Comparison of ENCODE assay signal across 18 cellular contexts in the genomic region with DNA sequence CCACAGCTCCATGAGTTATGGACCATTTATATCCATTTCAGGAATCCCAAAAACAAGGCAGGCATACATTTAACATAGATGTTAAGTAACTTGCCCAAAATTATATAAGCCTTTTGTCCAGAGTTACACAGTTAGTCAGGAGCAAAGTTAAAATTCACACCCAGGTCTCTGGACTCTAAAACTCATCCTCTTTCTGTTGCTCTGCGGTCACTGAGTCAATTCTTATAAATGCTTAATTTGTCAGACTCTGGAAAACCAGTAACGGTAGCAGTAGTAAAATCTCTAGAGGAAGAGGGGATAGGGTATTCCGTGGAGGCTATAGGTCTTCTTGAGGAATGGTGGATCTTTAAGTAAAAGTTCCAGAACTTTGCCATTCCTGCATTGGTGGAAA.
DNase-seq lines count a peak whose midpoint lies in the region; ATAC-seq, FAIRE-seq and TF ChIP-seq lines count a peak whose summit lies in the region.
"Had no signal": no experiment of that assay in that cellular context is flagged by ENCODE, and none has a peak within 500 bp of the region (broad histone marks: within the 10 kb centered on the region; RNA-seq: fewer than 3 reads in every experiment).

No MANE protein-coding gene starts in this region.

- H3K36me3 ChIP-seq in SK-N-SH (replicated peaks in 1 of 2; ENCODE audit: control insufficient read depth in 1 of 2, insufficient read depth in 2 of 2, low read length in 1 of 2) = no peaks in the 10 kb centered on the region
- no peaks in the 10 kb centered on the region for H3K36me3 ChIP-seq in GM12878 (ENCODE audit: control insufficient read depth in 2 of 2, insufficient read depth in 2 of 2, low read length in 1 of 2)
- H3K36me3 ChIP-seq in heart left ventricle = no peaks in the 10 kb centered on the region
- H3K36me3 ChIP-seq: thoracic aorta had no signal

- H3K4me2 ChIP-seq in SK-N-SH = no peak overlapping the region
- H3K4me2 ChIP-seq in GM12878 (ENCODE audit: control insufficient read depth, insufficient read depth) = peak overlapping the region; percentile 78

- no peak for FAIRE-seq in GM12878 (lab: Jason Lieb, UNC)

- H3K9me3 Mint-ChIP-seq in stimulated activated memory B cell treated with anti-CD40 and anti-IgM and Interleukin-4, amounts not matched to agents 10 μg/mL and 1 μg/mL and 100 μg/mL, for 72 hours = no peaks in the 10 kb centered on the region
- H3K9me3 Mint-ChIP-seq: CD8-positive, alpha-beta T cell had no signal

- TF ChIP-seq EP300 in SK-N-SH (IDR thresholded peaks at IDR 0.05; ENCODE audit: borderline replicate concordance in 1 of 2, low read depth in 1 of 2, low read length in 1 of 2) (no peak), GM12878 (IDR thresholded peaks at IDR 0.05; ENCODE audit: borderline replicate concordance in 1 of 2, control insufficient read depth in 1 of 2, low read depth in 2 of 2, low read length in 2 of 2) (no peak)

- H4K20me1 ChIP-seq in SK-N-SH (ENCODE audit: insufficient read depth) (no peaks in the 10 kb centered on the region), GM12878 (ENCODE audit: control insufficient read depth, insufficient read depth) (no peaks in the 10 kb centered on the region)

- H3K9ac ChIP-seq in SK-N-SH (no peak overlapping the region), GM12878 (ENCODE audit: control insufficient read depth, insufficient read depth, low read length) (no peak overlapping the region)

- peak overlapping the region; percentile 75 for H3K27ac Mint-ChIP-seq in stimulated activated memory B cell treated with anti-CD40 and anti-IgM and Interleukin-4, amounts not matched to agents 10 μg/mL and 1 μg/mL and 100 μg/mL, for 72 hours
- H3K27ac Mint-ChIP-seq: CD8-positive, alpha-beta T cell had no signal

- no peaks in the 10 kb centered on the region for H3K79me2 ChIP-seq in SK-N-SH (ENCODE audit: insufficient read depth)
- no peaks in the 10 kb centered on the region for H3K79me2 ChIP-seq in GM12878 (ENCODE audit: control insufficient read depth, insufficient read depth, low read length)

- H3K4me3 ChIP-seq in SK-N-SH (ENCODE audit: low read depth in 2 of 2, low read length in 1 of 2) = no peak overlapping the region
- no peak overlapping the region for H3K4me3 ChIP-seq in GM12878
- no peak overlapping the region for H3K4me3 ChIP-seq in heart left ventricle
- H3K4me3 ChIP-seq: thoracic aorta had no signal

- peaks cover 67% of the 10 kb centered on the region for H3K4me1 Mint-ChIP-seq in stimulated activated memory B cell treated with anti-CD40 and anti-IgM and Interleukin-4, amounts not matched to agents 10 μg/mL and 1 μg/mL and 100 μg/mL, for 72 hours

- H3K4me1 ChIP-seq in SK-N-SH (ENCODE audit: control insufficient read depth in 1 of 2, insufficient read depth in 2 of 2, low read depth in 1 of 2, low read length in 1 of 2) = peaks cover 2 to 7% of the 10 kb centered on the region in 2 experiments; a peak in 2 of 4 replicates
- peaks cover 49% of the 10 kb centered on the region for H3K4me1 ChIP-seq in GM12878 (ENCODE audit: control insufficient read depth, insufficient read depth, low read length)
- peaks cover 0 to 50% (median 12%) of the 10 kb centered on the region in 12 donors for H3K4me1 ChIP-seq in heart left ventricle

- no peaks in the 10 kb centered on the region for H3F3A ChIP-seq in SK-N-SH (replicated peaks; ENCODE audit: insufficient read depth)

- no peak for TF ChIP-seq POLR2A in GM12878 (IDR thresholded peaks at IDR 0.05; ENCODE audit: low read depth, low read length)
- TF ChIP-seq POLR2A in heart left ventricle (IDR thresholded peaks at IDR 0.05) = no peak

- H3K4me3 Mint-ChIP-seq in stimulated activated memory B cell treated with anti-CD40 and anti-IgM and Interleukin-4, amounts not matched to agents 10 μg/mL and 1 μg/mL and 100 μg/mL, for 72 hours = peak overlapping the region; percentile 0
- H3K4me3 Mint-ChIP-seq: CD8-positive, alpha-beta T cell had no signal

- SMC1A ChIA-PET in GM12878 (lab: Charles Lee; ENCODE audit: uncharacterized antibody, unreplicated experiment) = interaction anchor here (1.0 to 2.2 kb wide), 8 partner anchors 9 to 153 kb away, joined by 3 to 13 read pairs (median 6); no protein-coding TSS in a partner anchor

- peak overlapping the region; percentile 70 for H2AFZ ChIP-seq in SK-N-SH (ENCODE audit: low read depth)
- no peak overlapping the region for H2AFZ ChIP-seq in GM12878 (ENCODE audit: control insufficient read depth, low read depth, low read length)

- DNase-seq in SK-N-SH = no peak
- DNase-seq in GM12878 (ENCODE audit: low read depth, low spot score) = no peak
- no peak for DNase-seq in heart left ventricle
- DNase-seq: activated T-cell treated with anti-CD3 and anti-CD28 coated beads, Interleukin-2, amount 50 U/mL, for 1 hour; amniotic stem cell; EL; H7; NCI-H1930; NCI-H524 treated with DMSO at 0.1 percent for 48 hours had no signal

- CTCF ChIA-PET in SK-N-SH (lab: Yijun Ruan, JAX) (no interaction called here), GM12878 (lab: Yijun Ruan, JAX) (interaction anchor here (1.4 kb wide), 1 partner anchor 20 kb away, joined by 3 read pairs; no protein-coding TSS in a partner anchor)

- no peaks in the 10 kb centered on the region for H3K27me3 Mint-ChIP-seq in stimulated activated memory B cell treated with anti-CD40 and anti-IgM and Interleukin-4, amounts not matched to agents 10 μg/mL and 1 μg/mL and 100 μg/mL, for 72 hours

- H3K9me3 ChIP-seq in SK-N-SH (no peaks in the 10 kb centered on the region), GM12878 (replicated peaks; ENCODE audit: control insufficient read depth, insufficient read depth, low read length) (no peaks in the 10 kb centered on the region), heart left ventricle (no peaks in the 10 kb centered on the region)
- H3K9me3 ChIP-seq: thoracic aorta had no signal

- POLR2A ChIA-PET in SK-N-SH (lab: Yijun Ruan, JAX) = no interaction called here
- POLR2A ChIA-PET in GM12878 (lab: Charles Lee) = interaction anchor here (0.7 kb wide), 1 partner anchor 10 kb away, joined by 3 read pairs; no protein-coding TSS in a partner anchor

- WGBS in SK-N-SH (ENCODE audit: low lambda C conversion rate) = 100% methylated on average over 3 of the region's 3 CpGs
- 3% methylated on average over 3 of the region's 3 CpGs for WGBS in GM12878 (ENCODE audit: insufficient coverage, insufficient replicate concordance, low lambda C conversion rate, missing lambda C conversion rate)
- 90 to 98% (median 94%) methylated on average over 3 of the region's 3 CpGs for WGBS in heart left ventricle, 4 donors

- in situ Hi-C loops in GM12878 (cut with MboI) = no loop called here

- no peaks in the 10 kb centered on the region for H3K36me3 Mint-ChIP-seq in stimulated activated memory B cell treated with anti-CD40 and anti-IgM and Interleukin-4, amounts not matched to agents 10 μg/mL and 1 μg/mL and 100 μg/mL, for 72 hours
- H3K36me3 Mint-ChIP-seq: CD8-positive, alpha-beta T cell had no signal

- ATAC-seq in SK-N-SH treated with all-trans-retinoic acid at 6 μM for 48 hours = no peak
- peak; percentile 15 for ATAC-seq in HG02870 (IDR thresholded peaks at IDR 0.05; ENCODE audit: unreplicated experiment)
- ATAC-seq in GM12878 = peak; percentile 16
- ATAC-seq in stimulated activated memory B cell treated with anti-CD40 and anti-IgM and Interleukin-4, amounts not matched to agents 10 μg/mL and 1 μg/mL and 100 μg/mL, for 72 hours = no peak
- ATAC-seq in GM21381 (IDR thresholded peaks at IDR 0.05; ENCODE audit: unreplicated experiment) = no peak
- ATAC-seq in GM18873 (IDR thresholded peaks at IDR 0.05; ENCODE audit: low FRiP score, unreplicated experiment) = no peak
- ATAC-seq in heart left ventricle = no peak
- ATAC-seq: CD8-positive, alpha-beta T cell; Panc1 had no signal

- no peak overlapping the region for H3K27ac ChIP-seq in SK-N-SH (ENCODE audit: low read depth in 2 of 2, low read length in 1 of 2)
- no peak overlapping the region; the same call in 1 of the 2 replicates for H3K27ac ChIP-seq in GM12878 (ENCODE audit: control insufficient read depth, insufficient read depth)
- no peak overlapping the region for H3K27ac ChIP-seq in heart left ventricle
- H3K27ac ChIP-seq: epithelial cell of prostate, thoracic aorta had no signal

- RAD21 ChIA-PET in GM12878 (lab: Charles Lee; ENCODE audit: unreplicated experiment) = interaction anchor here (1.6 to 1.7 kb wide), 2 partner anchors 12 to 14 kb away, joined by 5 to 6 read pairs; no protein-coding TSS in a partner anchor

- intact Hi-C loops in GM12878 (cut with micrococcal nuclease; ENCODE audit: unreplicated experiment) = loop anchor here (2.0 to 5.0 kb wide), 5 partner anchors 39 to 225 kb away; a partner anchor contains a TSS
- intact Hi-C loops in heart left ventricle (cut with DNase I) = no loop called here

- no TSS peak for BruUV-seq in GM12878 (replicated peaks; lab: Mats Ljungman, UMichigan)

- TF ChIP-seq CTCF in SK-N-SH (IDR thresholded peaks at IDR 0.05) (no peak), GM12878 (IDR thresholded peaks at IDR 0.05 in 2 of 3, conservative IDR thresholded peaks at IDR 0.05 in 1 of 3; ENCODE audit: control insufficient read depth in 2 of 3, extremely low read depth in 1 of 3, insufficient read depth in 1 of 3, low read depth in 3 of 3, low read length in 3 of 3) (no peak), heart left ventricle (IDR thresholded peaks at IDR 0.05) (no peak)

- no peak for TF ChIP-seq RAD21 in SK-N-SH (IDR thresholded peaks at IDR 0.05; ENCODE audit: low read length)
- TF ChIP-seq RAD21 in GM12878 (IDR thresholded peaks at IDR 0.05; ENCODE audit: insufficient read depth, low read depth, low read length) = no peak

- H3K9me2 ChIP-seq in SK-N-SH = no peaks in the 10 kb centered on the region

- no peaks in the 10 kb centered on the region for H3K27me3 ChIP-seq in SK-N-SH (ENCODE audit: insufficient read depth)
- H3K27me3 ChIP-seq in GM12878 (replicated peaks in 1 of 2; ENCODE audit: control insufficient read depth in 2 of 2, insufficient read depth in 2 of 2, low read length in 1 of 2) = no peaks in the 10 kb centered on the region
- H3K27me3 ChIP-seq in heart left ventricle = no peaks in the 10 kb centered on the region

TF ChIP-seq in SK-N-SH, 30 proteins besides CTCF, POLR2A, EP300 and RAD21 (continues in another document):
- no peak for TF ChIP-seq SIN3A (IDR thresholded peaks at IDR 0.05; ENCODE audit: borderline replicate concordance, low read depth, low read length)
- TF ChIP-seq NRF1 (IDR thresholded peaks at IDR 0.05; ENCODE audit: low read depth, low read length) = no peak
- no peak for TF ChIP-seq MXI1 (IDR thresholded peaks at IDR 0.05; ENCODE audit: low read depth, low read length)
- TF ChIP-seq JUND (IDR thresholded peaks at IDR 0.05) = no peak

TF ChIP-seq in SK-N-SH treated with all-trans-retinoic acid at 6 μM for 48 hours, 23 proteins besides CTCF, POLR2A, EP300 and RAD21 (continues in another document):
- TF ChIP-seq RARB (CRISPR knock-in tag; IDR thresholded peaks at IDR 0.05) (no peak), PPARA (CRISPR knock-in tag; IDR thresholded peaks at IDR 0.05; ENCODE audit: borderline replicate concordance) (no peak)

TF ChIP-seq in GM12878, 131 proteins besides CTCF, POLR2A, EP300 and RAD21 (continues in another document):
- TF ChIP-seq RUNX3 (IDR thresholded peaks at IDR 0.05; ENCODE audit: low read length) (peak; percentile 59; the same call in 1 of the 2 replicates), CBFB (IDR thresholded peaks at IDR 0.05; ENCODE audit: low read depth) (peak; percentile 16; the same call in 1 of the 2 replicates), GABPA (IDR thresholded peaks at IDR 0.05; ENCODE audit: low read depth) (0 out of 2 replicates have a peak, but pooled peaks have one; percentile 8), DPF2 (IDR thresholded peaks at IDR 0.05) (0 out of 2 replicates have a peak, but pooled peaks have one; percentile 1)

Comparison
In these comparisons a context has a peak if more than half of its experiments do, and no peak if none do; other contexts are left out.
1. ATAC-seq: peak in HG02870 (single experiment) and GM12878 (single experiment); none in SK-N-SH treated with all-trans-retinoic acid at 6 μM for 48 hours (single experiment), stimulated activated memory B cell treated with anti-CD40 and anti-IgM and Interleukin-4, amounts not matched to agents 10 μg/mL and 1 μg/mL and 100 μg/mL, for 72 hours (single experiment), GM21381 (single experiment), GM18873 (single experiment) and heart left ventricle (0 of 4).